In genomic region chr5:21826884-21827283, GRCh38 we compare ENCODE assay signal across 15 cellular contexts.
DNase-seq lines count a peak whose midpoint lies in the region; ATAC-seq and TF ChIP-seq lines count a peak whose summit lies in the region.
"Had no signal": no experiment of that assay in that cellular context is flagged by ENCODE, and none has a peak within 500 bp of the region (broad histone marks: within the 10 kb centered on the region; RNA-seq: fewer than 3 reads in every experiment).

No MANE protein-coding gene starts in this region.

- TF ChIP-seq CTCF in omental fat pad (IDR thresholded peaks at IDR 0.05) = no peak

- no peaks in the 10 kb centered on the region for H3K9me3 Mint-ChIP-seq in stimulated activated memory B cell treated with anti-CD40 and anti-IgM and Interleukin-4, amounts not matched to agents 10 μg/mL and 1 μg/mL and 100 μg/mL, for 72 hours
- H3K9me3 Mint-ChIP-seq: H9 had no signal

- DNase-seq in omental fat pad (ENCODE audit: low spot score) = no peak
- no peak for DNase-seq in OCI-M2 (lab: John Stamatoyannopoulos, UW; ENCODE audit: unreplicated experiment)
- DNase-seq: C1 segment of cervical spinal cord, GDM1, H9, NCI-H187 treated with DMSO at 0.1 percent for 48 hours, NCI-H2171 treated with DMSO at 0.1 percent for 48 hours, NCI-H748 treated with DMSO at 0.1 percent for 48 hours, PC-9, T-helper 2 cell had no signal

- H3K27ac Mint-ChIP-seq in stimulated activated memory B cell treated with anti-CD40 and anti-IgM and Interleukin-4, amounts not matched to agents 10 μg/mL and 1 μg/mL and 100 μg/mL, for 72 hours = no peak overlapping the region
- H3K27ac Mint-ChIP-seq: H9 had no signal

- H3K36me3 Mint-ChIP-seq in stimulated activated memory B cell treated with anti-CD40 and anti-IgM and Interleukin-4, amounts not matched to agents 10 μg/mL and 1 μg/mL and 100 μg/mL, for 72 hours = no peaks in the 10 kb centered on the region

- peaks cover 7% of the 10 kb centered on the region for H3K4me1 Mint-ChIP-seq in stimulated activated memory B cell treated with anti-CD40 and anti-IgM and Interleukin-4, amounts not matched to agents 10 μg/mL and 1 μg/mL and 100 μg/mL, for 72 hours
- H3K4me1 Mint-ChIP-seq: H9 had no signal

- no peak overlapping the region for H3K4me3 Mint-ChIP-seq in stimulated activated memory B cell treated with anti-CD40 and anti-IgM and Interleukin-4, amounts not matched to agents 10 μg/mL and 1 μg/mL and 100 μg/mL, for 72 hours
- H3K4me3 Mint-ChIP-seq: H9 had no signal

- H3K27me3 Mint-ChIP-seq in stimulated activated memory B cell treated with anti-CD40 and anti-IgM and Interleukin-4, amounts not matched to agents 10 μg/mL and 1 μg/mL and 100 μg/mL, for 72 hours = no peaks in the 10 kb centered on the region

- ATAC-seq in GM18867 (IDR thresholded peaks at IDR 0.05; ENCODE audit: unreplicated experiment) = peak; percentile 36
- peak; percentile 40 for ATAC-seq in HG02588 (IDR thresholded peaks at IDR 0.05; ENCODE audit: unreplicated experiment)
- peak; percentile 39 for ATAC-seq in HG03442 (IDR thresholded peaks at IDR 0.05; ENCODE audit: unreplicated experiment)
- peak; percentile 62 for ATAC-seq in stimulated activated memory B cell treated with anti-CD40 and anti-IgM and Interleukin-4, amounts not matched to agents 10 μg/mL and 1 μg/mL and 100 μg/mL, for 72 hours
- ATAC-seq in HG02642 (IDR thresholded peaks at IDR 0.05; ENCODE audit: poor library complexity, unreplicated experiment) = no peak
- no peak for ATAC-seq in omental fat pad (ENCODE audit: low FRiP score)

Comparison
In these comparisons a context has a peak if more than half of its experiments do, and no peak if none do; other contexts are left out.
1. ATAC-seq: peak in GM18867 (single experiment), HG02588 (single experiment), HG03442 (single experiment) and stimulated activated memory B cell treated with anti-CD40 and anti-IgM and Interleukin-4, amounts not matched to agents 10 μg/mL and 1 μg/mL and 100 μg/mL, for 72 hours (single experiment); none in HG02642 (single experiment) and omental fat pad (single experiment).